In genomic region chr1:16026723-16027484, GRCh38 we compare ENCODE assay signal across 2 cellular contexts.
TF ChIP-seq lines count a peak whose summit lies in the region.

No MANE protein-coding gene starts in this region.

TF ChIP-seq in GM12878, 131 proteins besides CTCF, POLR2A, EP300 and RAD21:
- TF ChIP-seq NFXL1 (IDR thresholded peaks at IDR 0.05; ENCODE audit: borderline replicate concordance) = no peak
TF ChIP-seq in GM12878: peak in this region for 0.

TF ChIP-seq in neural cell, 6 proteins besides CTCF, POLR2A, EP300 and RAD21:
- TF ChIP-seq REST (IDR thresholded peaks at IDR 0.05; ENCODE audit: borderline replicate concordance) = no peak
- no peak for TF ChIP-seq SMC3 (conservative IDR thresholded peaks at IDR 0.05; ENCODE audit: poor library complexity)
- TF ChIP-seq MXI1 (conservative IDR thresholded peaks at IDR 0.05; ENCODE audit: poor library complexity, severe bottlenecking) = no peak
- TF ChIP-seq TAF1 (IDR thresholded peaks at IDR 0.05; ENCODE audit: low read depth) = no peak
- TF ChIP-seq EZH2 (IDR thresholded peaks at IDR 0.05; ENCODE audit: borderline replicate concordance, insufficient read depth, low read length, poor library complexity, severe bottlenecking) = no peak
- no peak for TF ChIP-seq POLR2AphosphoS5 (IDR thresholded peaks at IDR 0.05)
